Comparison of ENCODE assay signal across 27 cellular contexts in genomic region chr9:73264636-73265035, GRCh38.
"Had no signal": no experiment of that assay in that cellular context is flagged by ENCODE, and none has a peak within 500 bp of the region (broad histone marks: within the 10 kb centered on the region; RNA-seq: fewer than 3 reads in every experiment).

No MANE protein-coding gene starts in this region.

- DNase-seq: activated CD4-positive, alpha-beta T cell treated with anti-CD3 and anti-CD28 coated beads for 36 hours; activated CD4-positive, CD25-positive, alpha-beta regulatory T cell; activated effector memory CD4-positive, alpha-beta T cell treated with Interleukin-2 at 50 U/mL for 16 hours; activated naive CD4-positive, alpha-beta T cell treated with Interleukin-2 at 50 U/mL for 16 hours; activated T-cell treated with anti-CD3 and anti-CD28 coated beads for 4 hours; activated T-cell treated with anti-CD3 and anti-CD28 coated beads, Interleukin-2, amount 50 U/mL, for 72 hours; aorta; dermis blood vessel endothelial cell; effector CD4-positive, alpha-beta T cell; heart left ventricle; hypothalamus; immature natural killer cell; left ventricle myocardium inferior; naive B cell; nucleus accumbens; psoas muscle; stimulated activated CD4-positive, alpha-beta T cell treated with anti-CD3 and anti-CD28 coated beads, Interleukin-1b, Interleukin-23, amount 100 ng/mL, for 48 hours; stimulated activated CD4-positive, alpha-beta T cell treated with anti-CD3 and anti-CD28 coated beads, Interleukin-4, amount 100 ng/mL, for 4 hours; stimulated activated CD8-positive, alpha-beta memory T cell treated with anti-CD3 and anti-CD28 coated beads, Interleukin-4, amount 100 ng/mL, for 48 hours; stimulated activated naive CD8-positive, alpha-beta T cell treated with anti-CD3 and anti-CD28 coated beads, Interleukin-15, amount 100 ng/mL, for 72 hours; substantia nigra; T-helper 1 cell; uterus had no signal

- H3K27me3 ChIP-seq: gastroesophageal sphincter, heart left ventricle, right atrium auricular region, uterus had no signal

- H3K4me3 ChIP-seq: gastroesophageal sphincter, heart left ventricle, left ventricle myocardium inferior, psoas muscle, right atrium auricular region, smooth muscle cell, uterus had no signal

- H3K36me3 ChIP-seq: gastroesophageal sphincter, heart left ventricle, left ventricle myocardium inferior, right atrium auricular region, uterus had no signal

- ATAC-seq: activated CD4-positive, alpha-beta T cell treated with anti-CD3 and anti-CD28 coated beads for 36 hours; activated T-cell treated with anti-CD3 and anti-CD28 coated beads, Interleukin-2, amount 50 U/mL, for 72 hours; gastroesophageal sphincter; heart left ventricle; psoas muscle; stimulated activated memory B cell treated with anti-CD40 and anti-IgM and Interleukin-4, amounts not matched to agents 10 μg/mL and 1 μg/mL and 100 μg/mL, for 72 hours; stimulated activated naive CD8-positive, alpha-beta T cell treated with anti-CD3 and anti-CD28 coated beads, Interleukin-15, amount 100 ng/mL, for 72 hours had no signal
